ENCODE assay signal across 12 cellular contexts in the genomic region with DNA sequence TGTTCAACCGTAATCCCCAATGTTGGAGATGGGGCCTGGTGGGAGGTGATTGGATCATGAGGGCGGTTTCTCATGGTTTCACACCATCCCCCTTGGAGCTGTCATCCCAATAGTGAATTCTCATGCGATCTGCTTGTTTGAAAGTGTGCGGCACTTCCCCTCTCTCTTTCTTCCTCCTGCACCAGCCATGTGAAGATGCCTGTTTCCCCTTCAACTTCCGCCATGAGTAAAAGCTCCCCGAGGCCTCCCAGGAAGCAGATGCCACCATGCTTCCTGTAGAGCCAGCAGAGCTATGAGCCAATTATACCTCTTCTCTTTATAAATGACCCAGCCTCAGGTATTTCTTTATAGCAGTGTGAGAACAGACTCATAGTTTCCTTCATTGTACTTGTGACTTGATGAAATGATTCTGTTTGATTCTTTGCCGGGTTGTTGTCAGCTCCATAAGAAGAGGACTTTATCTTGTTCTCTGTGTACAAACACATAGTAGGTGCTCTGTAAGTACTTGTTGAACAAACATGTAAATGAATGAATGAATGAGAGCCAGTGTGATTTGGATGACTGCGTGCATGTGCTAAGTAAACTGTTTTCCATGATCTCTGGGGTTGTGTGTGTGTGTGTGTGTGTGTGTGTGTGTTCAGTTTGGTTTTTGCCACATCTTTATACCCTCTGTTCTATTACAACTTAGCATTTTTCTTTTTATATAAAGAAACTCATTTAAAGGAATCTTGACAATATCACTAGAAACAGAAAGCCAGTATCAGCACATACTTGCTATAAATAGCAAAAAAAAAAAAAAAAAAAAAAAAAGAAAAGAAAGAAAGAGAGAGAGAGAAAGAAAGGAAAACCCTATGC. TPM values are rescaled to one million over a fixed set of nuclear protein-coding genes. Genes with fewer than 3 reads are reported as not detected.
DNase-seq lines count a peak whose midpoint lies in the region; ATAC-seq and TF ChIP-seq lines count a peak whose summit lies in the region.
"Had no signal": no experiment of that assay in that cellular context is flagged by ENCODE, and none has a peak within 500 bp of the region (broad histone marks: within the 10 kb centered on the region; RNA-seq: fewer than 3 reads in every experiment).

No MANE protein-coding gene starts in this region.

- H4K20me1 ChIP-seq in BLaER1 = no peaks in the 10 kb centered on the region

- peaks cover 4% of the 10 kb centered on the region for H3K27me3 Mint-ChIP-seq in activated CD8-positive, alpha-beta T cell treated with anti-CD3 and anti-CD28 coated beads for 36 hours
- H3K27me3 Mint-ChIP-seq in immature natural killer cell (ENCODE audit: low read depth in 3 of 3) = peaks cover 3 to 12% (median 6%) of the 10 kb centered on the region in 3 donors

- ATAC-seq in activated CD8-positive, alpha-beta T cell treated with anti-CD3 and anti-CD28 coated beads for 36 hours = no peak
- no peak for ATAC-seq in HG03108 (IDR thresholded peaks at IDR 0.05; ENCODE audit: unreplicated experiment)
- ATAC-seq: CD8-positive, alpha-beta T cell had no signal

- TF ChIP-seq CTCF in activated CD8-positive, alpha-beta T cell treated with anti-CD3 and anti-CD28 coated beads for 36 hours (IDR thresholded peaks at IDR 0.05) = no peak
- TF ChIP-seq CTCF in liver (IDR thresholded peaks at IDR 0.05; ENCODE audit: low read depth, low read length, missing input control) = no peak

- no peak for TF ChIP-seq RAD21 in liver (IDR thresholded peaks at IDR 0.05)

- peaks cover 64% of the 10 kb centered on the region for H3K4me1 Mint-ChIP-seq in activated CD8-positive, alpha-beta T cell treated with anti-CD3 and anti-CD28 coated beads for 36 hours (ENCODE audit: low read depth)
- H3K4me1 Mint-ChIP-seq in immature natural killer cell = peaks cover 46 to 54% of the 10 kb centered on the region in 2 donors

- H3K9me3 ChIP-seq in BLaER1 = no peaks in the 10 kb centered on the region
- H3K9me3 ChIP-seq in liver (ENCODE audit: control insufficient read depth in 4 of 4, low read length in 3 of 4) = no peaks in the 10 kb centered on the region
- H3K9me3 ChIP-seq: mucosa of descending colon had no signal

- DNase-seq in CD1c-positive myeloid dendritic cell (ENCODE audit: extremely low spot score) = peak; percentile 13
- DNase-seq in activated CD8-positive, alpha-beta T cell treated with anti-CD3 and anti-CD28 coated beads for 36 hours = peak; percentile 39
- no peak for DNase-seq in kidney glomerular epithelial cell (lab: John Stamatoyannopoulos, UW)
- no peak for DNase-seq in immature natural killer cell
- DNase-seq: amygdala; CD8-positive, alpha-beta T cell; MM.1S; mucosa of descending colon; NCI-H2227 treated with DMSO at 0.1 percent for 48 hours had no signal

- 84% methylated on average over 8 of the region's 8 CpGs for WGBS in liver

- CTCF ChIA-PET in activated CD8-positive, alpha-beta T cell treated with anti-CD3 and anti-CD28 coated beads for 36 hours (lab: Charles Lee) = interaction anchor here (0.8 to 2.9 kb wide), 8 partner anchors 13 to 257 kb away, joined by 3 to 13 read pairs (median 3); no protein-coding TSS in a partner anchor

- peak overlapping the region; percentile 57 for H3K4me2 ChIP-seq in BLaER1

- peaks cover 18% of the 10 kb centered on the region for H3K36me3 Mint-ChIP-seq in activated CD8-positive, alpha-beta T cell treated with anti-CD3 and anti-CD28 coated beads for 36 hours (ENCODE audit: low read depth)
- H3K36me3 Mint-ChIP-seq in immature natural killer cell = peaks cover 0 to 3% (median 0%) of the 10 kb centered on the region in 3 donors
- H3K36me3 Mint-ChIP-seq: CD8-positive, alpha-beta T cell had no signal

- peaks cover 73% of the 10 kb centered on the region for H3K4me1 ChIP-seq in BLaER1
- peaks cover 0 to 5% (median under 1%) of the 10 kb centered on the region in 4 donors for H3K4me1 ChIP-seq in liver (ENCODE audit: control insufficient read depth in 4 of 4, insufficient read depth in 4 of 4, low read length in 3 of 4)

- no peak overlapping the region for H3K4me3 ChIP-seq in BLaER1
- H3K4me3 ChIP-seq in liver (ENCODE audit: low read depth in 1 of 3, low read length in 3 of 3) = no peak overlapping the region
- H3K4me3 ChIP-seq: mucosa of descending colon had no signal

- peaks cover 6% of the 10 kb centered on the region for H3K9me3 Mint-ChIP-seq in activated CD8-positive, alpha-beta T cell treated with anti-CD3 and anti-CD28 coated beads for 36 hours
- no peaks in the 10 kb centered on the region for H3K9me3 Mint-ChIP-seq in immature natural killer cell
- H3K9me3 Mint-ChIP-seq: CD8-positive, alpha-beta T cell had no signal

- POLR2A ChIA-PET in activated CD8-positive, alpha-beta T cell treated with anti-CD3 and anti-CD28 coated beads for 36 hours (lab: Charles Lee) = interaction anchor here (0.7 to 1.8 kb wide), 4 partner anchors 10 to 54 kb away, joined by 3 to 7 read pairs (median 6); no protein-coding TSS in a partner anchor

- H3K27ac ChIP-seq in BLaER1 (peak overlapping the region; percentile 72; the same call in 1 of the 2 replicates), liver (ENCODE audit: low read depth in 1 of 2, low read length in 2 of 2) (peak overlapping the region; percentile 9 to 21)

- H3K27ac Mint-ChIP-seq in activated CD8-positive, alpha-beta T cell treated with anti-CD3 and anti-CD28 coated beads for 36 hours = peak overlapping the region; percentile 96
- H3K27ac Mint-ChIP-seq in immature natural killer cell = no peak overlapping the region

- H3K4me3 Mint-ChIP-seq in activated CD8-positive, alpha-beta T cell treated with anti-CD3 and anti-CD28 coated beads for 36 hours = peak overlapping the region; percentile 56
- H3K4me3 Mint-ChIP-seq in immature natural killer cell = peak overlapping the region in 1 of 5 donors; percentile 19
- H3K4me3 Mint-ChIP-seq: CD8-positive, alpha-beta T cell had no signal

- H3K9ac ChIP-seq in BLaER1 (no peak overlapping the region), liver (ENCODE audit: low read depth in 1 of 2, low read length in 2 of 2) (no peak overlapping the region)

- intact Hi-C loops in activated CD8-positive, alpha-beta T cell treated with anti-CD3 and anti-CD28 coated beads for 36 hours (cut with micrococcal nuclease) = no loop called here

- H3K36me3 ChIP-seq in BLaER1 (no peaks in the 10 kb centered on the region), liver (ENCODE audit: control insufficient read depth in 4 of 4, insufficient read depth in 3 of 4, low read depth in 1 of 4, low read length in 3 of 4) (no peaks in the 10 kb centered on the region)

- H3K27me3 ChIP-seq in BLaER1 (no peaks in the 10 kb centered on the region), liver (ENCODE audit: control insufficient read depth in 4 of 4, insufficient read depth in 4 of 4, low read length in 3 of 4) (no peaks in the 10 kb centered on the region)

TF ChIP-seq in liver, 16 proteins besides CTCF, POLR2A, EP300 and RAD21 (continues in another document):
- TF ChIP-seq, protein P1, sequence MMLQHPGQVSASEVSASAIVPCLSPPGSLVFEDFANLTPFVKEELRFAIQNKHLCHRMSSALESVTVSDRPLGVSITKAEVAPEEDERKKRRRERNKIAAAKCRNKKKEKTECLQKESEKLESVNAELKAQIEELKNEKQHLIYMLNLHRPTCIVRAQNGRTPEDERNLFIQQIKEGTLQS (IDR thresholded peaks at IDR 0.05) = no peak
- TF ChIP-seq SP1 (IDR thresholded peaks at IDR 0.05) (no peak), FOXA2 (IDR thresholded peaks at IDR 0.05) (no peak), FOXA1 (IDR thresholded peaks at IDR 0.05) (no peak), TAF1 (conservative IDR thresholded peaks at IDR 0.05) (no peak), EGR1 (IDR thresholded peaks at IDR 0.05; ENCODE audit: low read depth in 2 of 2) (no peak), NR2F2 (IDR thresholded peaks at IDR 0.05) (no peak), GABPA (IDR thresholded peaks at IDR 0.05 in 1 of 2, conservative IDR thresholded peaks at IDR 0.05 in 1 of 2) (no peak), HNF4G (IDR thresholded peaks at IDR 0.05) (no peak)
- TF ChIP-seq, protein P2, sequence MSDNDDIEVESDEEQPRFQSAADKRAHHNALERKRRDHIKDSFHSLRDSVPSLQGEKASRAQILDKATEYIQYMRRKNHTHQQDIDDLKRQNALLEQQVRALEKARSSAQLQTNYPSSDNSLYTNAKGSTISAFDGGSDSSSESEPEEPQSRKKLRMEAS (IDR thresholded peaks at IDR 0.05) = no peak
- TF ChIP-seq, protein P3, sequence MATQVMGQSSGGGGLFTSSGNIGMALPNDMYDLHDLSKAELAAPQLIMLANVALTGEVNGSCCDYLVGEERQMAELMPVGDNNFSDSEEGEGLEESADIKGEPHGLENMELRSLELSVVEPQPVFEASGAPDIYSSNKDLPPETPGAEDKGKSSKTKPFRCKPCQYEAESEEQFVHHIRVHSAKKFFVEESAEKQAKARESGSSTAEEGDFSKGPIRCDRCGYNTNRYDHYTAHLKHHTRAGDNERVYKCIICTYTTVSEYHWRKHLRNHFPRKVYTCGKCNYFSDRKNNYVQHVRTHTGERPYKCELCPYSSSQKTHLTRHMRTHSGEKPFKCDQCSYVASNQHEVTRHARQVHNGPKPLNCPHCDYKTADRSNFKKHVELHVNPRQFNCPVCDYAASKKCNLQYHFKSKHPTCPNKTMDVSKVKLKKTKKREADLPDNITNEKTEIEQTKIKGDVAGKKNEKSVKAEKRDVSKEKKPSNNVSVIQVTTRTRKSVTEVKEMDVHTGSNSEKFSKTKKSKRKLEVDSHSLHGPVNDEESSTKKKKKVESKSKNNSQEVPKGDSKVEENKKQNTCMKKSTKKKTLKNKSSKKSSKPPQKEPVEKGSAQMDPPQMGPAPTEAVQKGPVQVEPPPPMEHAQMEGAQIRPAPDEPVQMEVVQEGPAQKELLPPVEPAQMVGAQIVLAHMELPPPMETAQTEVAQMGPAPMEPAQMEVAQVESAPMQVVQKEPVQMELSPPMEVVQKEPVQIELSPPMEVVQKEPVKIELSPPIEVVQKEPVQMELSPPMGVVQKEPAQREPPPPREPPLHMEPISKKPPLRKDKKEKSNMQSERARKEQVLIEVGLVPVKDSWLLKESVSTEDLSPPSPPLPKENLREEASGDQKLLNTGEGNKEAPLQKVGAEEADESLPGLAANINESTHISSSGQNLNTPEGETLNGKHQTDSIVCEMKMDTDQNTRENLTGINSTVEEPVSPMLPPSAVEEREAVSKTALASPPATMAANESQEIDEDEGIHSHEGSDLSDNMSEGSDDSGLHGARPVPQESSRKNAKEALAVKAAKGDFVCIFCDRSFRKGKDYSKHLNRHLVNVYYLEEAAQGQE (IDR thresholded peaks at IDR 0.05) = no peak

RNA-seq across cellular contexts. Expression of a gene that starts 22.5 kb away (rescaled TPM):
- 1 to 10 TPM; 1.5 to 1.6 TPM for total RNA-seq in activated CD8-positive, alpha-beta T cell treated with anti-CD3 and anti-CD28 coated beads for 36 hours
- 1 to 10 TPM; 2.4 to 6.3 TPM for total RNA-seq in liver
- polyA plus RNA-seq in liver (1 to 10 TPM; 2.2 to 5.2 TPM), immature natural killer cell (not detected)
- total RNA-seq: CD8-positive, alpha-beta T cell had no signal

Comparison
In these comparisons a context has a peak if more than half of its experiments do, and no peak if none do; other contexts are left out.
1. DNase-seq: peak in CD1c-positive myeloid dendritic cell (single experiment) and activated CD8-positive, alpha-beta T cell treated with anti-CD3 and anti-CD28 coated beads for 36 hours (single experiment); none in kidney glomerular epithelial cell (single experiment) and immature natural killer cell (0 of 3).